1 cellular context compared by ENCODE assay signal in the genomic region with DNA sequence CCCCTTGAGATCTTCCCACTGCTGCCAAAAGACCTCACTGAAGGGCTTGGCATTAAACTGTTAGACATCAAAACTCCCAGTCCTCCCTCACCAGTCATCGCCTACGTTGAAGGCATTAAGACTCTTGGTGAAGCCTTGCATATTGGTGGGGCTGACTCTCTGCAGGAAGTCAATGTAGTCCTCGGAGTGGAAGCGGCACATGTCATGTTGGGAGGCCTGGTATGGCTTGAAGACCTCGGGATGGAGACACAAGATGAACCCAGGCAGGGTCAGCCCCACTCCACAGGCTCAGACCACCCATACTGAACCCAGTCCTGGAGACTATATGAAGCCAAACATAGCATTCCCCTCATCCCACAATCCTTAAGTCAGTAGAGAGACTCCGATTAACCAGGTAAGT.
TF ChIP-seq lines count a peak whose summit lies in the region.

No MANE protein-coding gene starts in this region.

TF ChIP-seq in GM12878, 131 proteins besides CTCF, POLR2A, EP300 and RAD21:
- TF ChIP-seq KAT2A (conservative IDR thresholded peaks at IDR 0.05; ENCODE audit: control insufficient read depth, low read depth, low read length) (no peak), PAX8 (IDR thresholded peaks at IDR 0.05) (no peak), RBBP5 (conservative IDR thresholded peaks at IDR 0.05) (no peak), TCF7 (IDR thresholded peaks at IDR 0.05; ENCODE audit: borderline replicate concordance) (no peak)
